ENCODE assay signal across 8 cellular contexts in genomic region chr5:78359831-78360673, GRCh38. TPM values are rescaled to one million over a fixed set of nuclear protein-coding genes. Genes with fewer than 3 reads are reported as not detected.
DNase-seq lines count a peak whose midpoint lies in the region; ATAC-seq and TF ChIP-seq lines count a peak whose summit lies in the region.

SCAMP1 (plus strand) TSS chr5:78360617; CDS start chr5:78360672, 55 bp downstream.

- TF ChIP-seq CTCF in LNCAP (IDR thresholded peaks at IDR 0.05) (peak; percentile 38; the same call in 1 of the 2 replicates), RWPE2 (IDR thresholded peaks at IDR 0.05; ENCODE audit: poor library complexity, severe bottlenecking) (peak; percentile 60), fibroblast of the aortic adventitia (IDR thresholded peaks at IDR 0.05; ENCODE audit: insufficient read depth, low read length) (peak; percentile 21), nephron progenitor cell (IDR thresholded peaks at IDR 0.05) (no peak)

- peak within 1 kb of the TSS; percentile 97 for H3K4me3 Mint-ChIP-seq in nephron progenitor cell
- peak within 1 kb of the TSS; percentile 94 to 98 for H3K4me3 Mint-ChIP-seq in stimulated activated naive CD8-positive, alpha-beta T cell treated with anti-CD3 and anti-CD28 coated beads, Interleukin-15, amount 100 ng/mL, for 72 hours

- peak within 1 kb of the TSS; percentile 98 for H3K27ac Mint-ChIP-seq in nephron progenitor cell
- peak within 1 kb of the TSS; percentile 99 for H3K27ac Mint-ChIP-seq in stimulated activated naive CD8-positive, alpha-beta T cell treated with anti-CD3 and anti-CD28 coated beads, Interleukin-15, amount 100 ng/mL, for 72 hours

- no peaks in the 10 kb centered on the region for H3K27me3 ChIP-seq in RWPE2 (ENCODE audit: insufficient read depth, poor library complexity, severe bottlenecking)

- peak within 1 kb of the TSS; percentile 54 for H3K27ac ChIP-seq in RWPE2 (ENCODE audit: poor library complexity, severe bottlenecking)

- peaks cover 35% of the 10 kb centered on the region for H3K36me3 Mint-ChIP-seq in nephron progenitor cell (ENCODE audit: low read depth)

- H3K9me3 ChIP-seq in RWPE2 (ENCODE audit: severe bottlenecking): no peaks in the 10 kb centered on the region

- H3K4me3 ChIP-seq in RWPE2 (ENCODE audit: severe bottlenecking) (peak within 1 kb of the TSS; percentile 92), fibroblast of the aortic adventitia (ENCODE audit: low read depth, low read length) (peak within 1 kb of the TSS; percentile 94)

- peaks cover 5% of the 10 kb centered on the region for H3K27me3 Mint-ChIP-seq in nephron progenitor cell (ENCODE audit: low read depth, poor library complexity)
- no peaks in the 10 kb centered on the region for H3K27me3 Mint-ChIP-seq in stimulated activated naive CD8-positive, alpha-beta T cell treated with anti-CD3 and anti-CD28 coated beads, Interleukin-15, amount 100 ng/mL, for 72 hours

- no peaks in the 10 kb centered on the region for H3K9me3 Mint-ChIP-seq in nephron progenitor cell
- H3K9me3 Mint-ChIP-seq in stimulated activated naive CD8-positive, alpha-beta T cell treated with anti-CD3 and anti-CD28 coated beads, Interleukin-15, amount 100 ng/mL, for 72 hours: no peaks in the 10 kb centered on the region

- ATAC-seq in RWPE2 (ENCODE audit: low read depth): peak; percentile 81
- peak; percentile 94 for ATAC-seq in stimulated activated naive CD8-positive, alpha-beta T cell treated with anti-CD3 and anti-CD28 coated beads, Interleukin-15, amount 100 ng/mL, for 72 hours

- peak; percentile 91 for DNase-seq in ELR (ENCODE audit: low read depth)
- peak; percentile 82 for DNase-seq in GOT3 (lab: John Stamatoyannopoulos, UW)
- peak; percentile 79 for DNase-seq in RWPE2 (ENCODE audit: low spot score)
- peak; percentile 87 for DNase-seq in activated T-helper 9 cell treated with anti-CD3 and anti-CD28 coated beads, Interleukin-2, amount 50 U/mL, for 16 hours (ENCODE audit: low read depth)
- peak; percentile 90 for DNase-seq in fibroblast of the aortic adventitia (ENCODE audit: low read depth)
- DNase-seq in nephron progenitor cell: peak; percentile 95
- peak; percentile 93 to 97 for DNase-seq in stimulated activated naive CD8-positive, alpha-beta T cell treated with anti-CD3 and anti-CD28 coated beads, Interleukin-15, amount 100 ng/mL, for 72 hours

- H3K4me1 Mint-ChIP-seq in nephron progenitor cell: peaks cover 47% of the 10 kb centered on the region
- peaks cover 51% of the 10 kb centered on the region for H3K4me1 Mint-ChIP-seq in stimulated activated naive CD8-positive, alpha-beta T cell treated with anti-CD3 and anti-CD28 coated beads, Interleukin-15, amount 100 ng/mL, for 72 hours

- H3K4me1 ChIP-seq in RWPE2 (ENCODE audit: insufficient read depth, poor library complexity, severe bottlenecking): peaks cover 8% of the 10 kb centered on the region

- peaks cover 3% of the 10 kb centered on the region; the same call in 1 of the 2 replicates for H3K36me3 ChIP-seq in RWPE2 (ENCODE audit: low read depth)

RNA-seq across cellular contexts. Expression of gene SCAMP1, which starts in this region (rescaled TPM):
- total RNA-seq in fibroblast of the aortic adventitia (ENCODE audit: low replicate concordance): 29.9 and 56.3 TPM in 2 replicates

Comparison
In these comparisons a context has a peak if more than half of its experiments do, and no peak if none do; other contexts are left out.
1. Peak in every context shown above with its lines: DNase-seq, ATAC-seq, H3K4me3 ChIP-seq and H3K27ac ChIP-seq.